ENCODE assay signal across 21 cellular contexts in the genomic region with DNA sequence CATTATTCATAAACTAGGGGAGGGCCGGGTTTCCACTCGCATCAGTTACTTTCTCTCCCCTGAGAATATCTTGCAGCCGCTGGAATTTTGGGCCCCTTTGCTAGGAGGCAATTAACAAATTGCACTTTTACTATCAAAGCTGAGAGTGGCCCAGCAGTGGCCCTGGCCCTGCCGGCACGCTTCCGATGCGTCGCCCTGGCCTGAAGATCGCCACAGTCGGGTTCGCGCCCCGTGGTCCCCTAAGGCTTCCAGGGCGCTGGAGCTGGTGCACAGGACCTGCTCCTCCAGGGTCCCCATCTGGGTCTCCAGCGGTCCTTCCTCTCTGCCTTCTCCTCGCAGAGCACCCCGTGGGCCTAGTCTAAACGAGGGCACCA. TPM values are rescaled to one million over a fixed set of nuclear protein-coding genes. Genes with fewer than 3 reads are reported as not detected.
DNase-seq lines count a peak whose midpoint lies in the region; ATAC-seq, FAIRE-seq and TF ChIP-seq lines count a peak whose summit lies in the region.
"Had no signal": no experiment of that assay in that cellular context is flagged by ENCODE, and none has a peak within 500 bp of the region (broad histone marks: within the 10 kb centered on the region; RNA-seq: fewer than 3 reads in every experiment).

No MANE protein-coding gene starts in this region.

- H3K36me3 ChIP-seq in GM23338 (ENCODE audit: insufficient read depth) (no peaks in the 10 kb centered on the region), neural cell (ENCODE audit: insufficient read depth, low read length) (no peaks in the 10 kb centered on the region)

- H3K36me3 Mint-ChIP-seq in GM23338 (ENCODE audit: low read depth) (no peaks in the 10 kb centered on the region), WTC11 (no peaks in the 10 kb centered on the region)
- H3K36me3 Mint-ChIP-seq: IgD-negative memory B cell, immature natural killer cell had no signal

- ATAC-seq in GM23338 (no peak), WTC11 (no peak; the same call in 1 of the 2 replicates), foreskin keratinocyte (peak; percentile 2), GM21381 (IDR thresholded peaks at IDR 0.05; ENCODE audit: unreplicated experiment) (no peak), GM21423 (IDR thresholded peaks at IDR 0.05; ENCODE audit: unreplicated experiment) (no peak)

- TF ChIP-seq CTCF in GM23338 (conservative IDR thresholded peaks at IDR 0.05; ENCODE audit: low read depth in 2 of 2) (no peak), WTC11 (IDR thresholded peaks at IDR 0.05) (no peak), foreskin keratinocyte (conservative IDR thresholded peaks at IDR 0.05) (no peak), neural cell (IDR thresholded peaks at IDR 0.05; ENCODE audit: poor library complexity, severe bottlenecking) (no peak)

- no peak for TF ChIP-seq RAD21 in neural cell (conservative IDR thresholded peaks at IDR 0.05)

- no peaks in the 10 kb centered on the region for H3K9me3 ChIP-seq in neural cell (ENCODE audit: low read length)

- peak overlapping the region; percentile 68 for H3K4me3 ChIP-seq in GM23338
- H3K4me3 ChIP-seq in neural cell (ENCODE audit: low read length): peak overlapping the region; percentile 55

- no peak for TF ChIP-seq EP300 in neural cell (conservative IDR thresholded peaks at IDR 0.05; ENCODE audit: poor library complexity, severe bottlenecking)

- H4K20me1 ChIP-seq in GM23338 (replicated peaks; ENCODE audit: insufficient read depth): no peaks in the 10 kb centered on the region
- no peaks in the 10 kb centered on the region for H4K20me1 ChIP-seq in neural cell (ENCODE audit: insufficient read depth)

- H3K79me2 ChIP-seq in GM23338 (replicated peaks; ENCODE audit: insufficient read depth) (no peaks in the 10 kb centered on the region), neural cell (replicated peaks; ENCODE audit: insufficient read depth, low read length) (no peaks in the 10 kb centered on the region)

- no peak overlapping the region for H3K9ac ChIP-seq in neural cell (ENCODE audit: low read length)

- no peak for TF ChIP-seq POLR2A in GM12891 (IDR thresholded peaks at IDR 0.05; ENCODE audit: low read depth, low read length)

- H2AFZ ChIP-seq in GM23338: peak overlapping the region; percentile 99
- no peak overlapping the region for H2AFZ ChIP-seq in neural cell (ENCODE audit: low read depth, low read length)

- no peaks in the 10 kb centered on the region; the same call in 1 of the 2 replicates for H3K4me1 ChIP-seq in GM23338 (ENCODE audit: insufficient read depth)
- H3K4me1 ChIP-seq in foreskin keratinocyte: peaks cover under 1% of the 10 kb centered on the region

- DNase-seq in GM23338 (ENCODE audit: low spot score) (no peak), WTC11 (ENCODE audit: low spot score) (no peak), foreskin keratinocyte (no peak), DMS153 (lab: John Stamatoyannopoulos, UW) (no peak), GM12891 (ENCODE audit: insufficient read length, low spot score) (no peak)
- DNase-seq: activated B cell treated with CpG ODN at 0.5 μM for 24 hours; activated CD8-positive, alpha-beta memory T cell treated with anti-CD3 and anti-CD28 coated beads for 24 hours; immature natural killer cell; NCI-H187 treated with DMSO at 0.1 percent for 48 hours; NCI-H446; SHP77 had no signal

- CTCF ChIA-PET in WTC11 (lab: Charles Lee): interaction anchor here (1.7 kb wide), 1 partner anchor 42 kb away, joined by 8 read pairs; no protein-coding TSS in a partner anchor

- H3K9me2 ChIP-seq in GM23338 (ENCODE audit: insufficient read depth): no peaks in the 10 kb centered on the region
- no peaks in the 10 kb centered on the region for H3K9me2 ChIP-seq in neural cell (ENCODE audit: insufficient read depth, low read length)

- peaks cover 38% of the 10 kb centered on the region for H3K27me3 Mint-ChIP-seq in GM23338 (ENCODE audit: insufficient read depth, low read depth, poor library complexity)
- peaks cover 73% of the 10 kb centered on the region for H3K27me3 Mint-ChIP-seq in WTC11 (ENCODE audit: low read depth)

- H3K27me3 ChIP-seq in GM23338 (ENCODE audit: insufficient read depth) (peaks cover 64% of the 10 kb centered on the region), foreskin keratinocyte (no peaks in the 10 kb centered on the region), neural cell (ENCODE audit: insufficient read depth, low read depth, low read length) (peaks cover 34% of the 10 kb centered on the region)

- no peak overlapping the region for H3K27ac Mint-ChIP-seq in GM23338
- no peak overlapping the region for H3K27ac Mint-ChIP-seq in WTC11
- H3K27ac Mint-ChIP-seq: activated B cell treated with CpG ODN at 0.5 μM for 24 hours, IgD-negative memory B cell, immature natural killer cell had no signal

- POLR2A ChIA-PET in WTC11 (lab: Charles Lee): no interaction called here

- no peak overlapping the region for H3K27ac ChIP-seq in GM23338 (ENCODE audit: low read depth)
- H3K27ac ChIP-seq in foreskin keratinocyte: peak overlapping the region; percentile 53
- no peak overlapping the region for H3K27ac ChIP-seq in neural cell (ENCODE audit: low read length)

- H3F3A ChIP-seq in GM23338 (replicated peaks; ENCODE audit: low read depth) (no peaks in the 10 kb centered on the region), neural cell (ENCODE audit: insufficient read depth, low read length, poor library complexity, severe bottlenecking) (no peaks in the 10 kb centered on the region)

- H3K4me1 Mint-ChIP-seq in GM23338 (no peaks in the 10 kb centered on the region), WTC11 (0 out of 2 replicates have a peak, but pooled peaks cover 2% of the 10 kb centered on the region)
- H3K4me1 Mint-ChIP-seq: activated B cell treated with CpG ODN at 0.5 μM for 24 hours; central memory CD8-positive, alpha-beta T cell; IgD-negative memory B cell; immature natural killer cell had no signal

- H3K9me3 Mint-ChIP-seq in GM23338 (peaks cover 31% of the 10 kb centered on the region), WTC11 (peaks cover 30% of the 10 kb centered on the region)
- H3K9me3 Mint-ChIP-seq: immature natural killer cell had no signal

- FAIRE-seq in GM12891 (lab: Jason Lieb, UNC): no peak
- FAIRE-seq: frontal cortex had no signal

- H3K4me2 ChIP-seq in GM23338: peak overlapping the region; percentile 85
- no peak overlapping the region for H3K4me2 ChIP-seq in neural cell (ENCODE audit: low read length)

- H3K4me3 Mint-ChIP-seq in GM23338 (peak overlapping the region; percentile 68), WTC11 (peak overlapping the region; percentile 66)
- H3K4me3 Mint-ChIP-seq: activated B cell treated with CpG ODN at 0.5 μM for 24 hours; central memory CD8-positive, alpha-beta T cell; immature natural killer cell had no signal

TF ChIP-seq in GM23338, 12 proteins besides CTCF, POLR2A, EP300 and RAD21 (continues in another document):
- TF ChIP-seq EZH2phosphoT487 (IDR thresholded peaks at IDR 0.05; ENCODE audit: unreplicated experiment) (no peak), ZNF331 (CRISPR knock-in tag; IDR thresholded peaks at IDR 0.05; ENCODE audit: low read depth) (no peak), JUNB (IDR thresholded peaks at IDR 0.05; ENCODE audit: unreplicated experiment) (no peak), ZNF114 (CRISPR knock-in tag; IDR thresholded peaks at IDR 0.05) (no peak), EZH2 (IDR thresholded peaks at IDR 0.05; ENCODE audit: low read depth, unreplicated experiment) (no peak)

TF ChIP-seq in WTC11, 78 proteins besides CTCF, POLR2A, EP300 and RAD21 (continues in another document):
- TF ChIP-seq, protein P1, sequence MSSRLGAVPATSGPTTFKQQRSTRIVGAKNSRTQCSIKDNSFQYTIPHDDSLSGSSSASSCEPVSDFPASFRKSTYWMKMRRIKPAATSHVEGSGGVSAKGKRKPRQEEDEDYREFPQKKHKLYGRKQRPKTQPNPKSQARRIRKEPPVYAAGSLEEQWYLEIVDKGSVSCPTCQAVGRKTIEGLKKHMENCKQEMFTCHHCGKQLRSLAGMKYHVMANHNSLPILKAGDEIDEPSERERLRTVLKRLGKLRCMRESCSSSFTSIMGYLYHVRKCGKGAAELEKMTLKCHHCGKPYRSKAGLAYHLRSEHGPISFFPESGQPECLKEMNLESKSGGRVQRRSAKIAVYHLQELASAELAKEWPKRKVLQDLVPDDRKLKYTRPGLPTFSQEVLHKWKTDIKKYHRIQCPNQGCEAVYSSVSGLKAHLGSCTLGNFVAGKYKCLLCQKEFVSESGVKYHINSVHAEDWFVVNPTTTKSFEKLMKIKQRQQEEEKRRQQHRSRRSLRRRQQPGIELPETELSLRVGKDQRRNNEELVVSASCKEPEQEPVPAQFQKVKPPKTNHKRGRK (CRISPR knock-in tag; IDR thresholded peaks at IDR 0.05; ENCODE audit: borderline replicate concordance): no peak

TF ChIP-seq in neural cell, 6 proteins besides CTCF, POLR2A, EP300 and RAD21 (continues in another document):
- no peak for TF ChIP-seq TAF1 (IDR thresholded peaks at IDR 0.05; ENCODE audit: low read depth)
- no peak for TF ChIP-seq SMC3 (conservative IDR thresholded peaks at IDR 0.05; ENCODE audit: poor library complexity)
- TF ChIP-seq MXI1 (conservative IDR thresholded peaks at IDR 0.05; ENCODE audit: poor library complexity, severe bottlenecking): no peak
- TF ChIP-seq POLR2AphosphoS5 (IDR thresholded peaks at IDR 0.05): no peak
- no peak for TF ChIP-seq EZH2 (IDR thresholded peaks at IDR 0.05; ENCODE audit: borderline replicate concordance, insufficient read depth, low read length, poor library complexity, severe bottlenecking)

TF ChIP-seq in GM12891, 5 proteins besides CTCF, POLR2A, EP300 and RAD21:
- no peak for TF ChIP-seq POU2F2 (IDR thresholded peaks at IDR 0.05; ENCODE audit: low read depth, low read length)
- TF ChIP-seq SPI1 (IDR thresholded peaks at IDR 0.05; ENCODE audit: low read depth, low read length): no peak
- TF ChIP-seq POLR2AphosphoS5 (IDR thresholded peaks at IDR 0.05; ENCODE audit: low read depth, low read length): no peak
- no peak for TF ChIP-seq PAX5 (IDR thresholded peaks at IDR 0.05; ENCODE audit: insufficient read depth, low read length, severe bottlenecking)
- TF ChIP-seq TAF1 (IDR thresholded peaks at IDR 0.05; ENCODE audit: low read depth, low read length): no peak

RNA-seq across cellular contexts. Expression of gene CWH43, which starts 0.5 kb away (rescaled TPM):
- total RNA-seq in GM23338 (2014; rRNA removed; shearing (Covaris generic)): not detected in 2 replicates
- polyA plus RNA-seq in GM23338 (2016; fragmentation: Nextera tagmentation; extraction: Ambion mirVana) (not detected in 2 replicates), foreskin keratinocyte (5.9 and 24.2 TPM in 2 replicates), neural cell (not detected in 2 replicates)
- total RNA-seq in WTC11 (2021) (not detected in 3 replicates), foreskin keratinocyte (10.2 and 42.0 TPM in 2 replicates)
- not detected in 2 replicates for polyA minus RNA-seq in neural cell
- not detected for polyA plus RNA-seq in GM12891 (2012; ENCODE audit: low read depth, missing spikeins)
- total RNA-seq: activated B cell treated with CpG ODN at 0.5 μM for 24 hours; Daoy; frontal cortex; mesenteric fat pad; subcutaneous adipose tissue; T-helper 1 cell treated with Interleukin-12 subunit alpha and Interleukin-12 subunit beta and Interleukin-4 antibody, amounts not matched to agents 30 ng/mL and 1 ng/mL, for 36 hours had no signal
- polyA plus RNA-seq: IgD-negative memory B cell, immature natural killer cell had no signal

Comparison
In these comparisons a context has a peak if more than half of its experiments do, and no peak if none do; other contexts are left out.
1. RNA of gene CWH43, which starts 0.5 kb away (total RNA-seq): 10.2 to 42.0 TPM in foreskin keratinocyte; not detected in GM23338 and not detected in WTC11; every median in the first group is over 10 times any median in the second.